ENCODE assay signal across 14 cellular contexts in the genomic region with DNA sequence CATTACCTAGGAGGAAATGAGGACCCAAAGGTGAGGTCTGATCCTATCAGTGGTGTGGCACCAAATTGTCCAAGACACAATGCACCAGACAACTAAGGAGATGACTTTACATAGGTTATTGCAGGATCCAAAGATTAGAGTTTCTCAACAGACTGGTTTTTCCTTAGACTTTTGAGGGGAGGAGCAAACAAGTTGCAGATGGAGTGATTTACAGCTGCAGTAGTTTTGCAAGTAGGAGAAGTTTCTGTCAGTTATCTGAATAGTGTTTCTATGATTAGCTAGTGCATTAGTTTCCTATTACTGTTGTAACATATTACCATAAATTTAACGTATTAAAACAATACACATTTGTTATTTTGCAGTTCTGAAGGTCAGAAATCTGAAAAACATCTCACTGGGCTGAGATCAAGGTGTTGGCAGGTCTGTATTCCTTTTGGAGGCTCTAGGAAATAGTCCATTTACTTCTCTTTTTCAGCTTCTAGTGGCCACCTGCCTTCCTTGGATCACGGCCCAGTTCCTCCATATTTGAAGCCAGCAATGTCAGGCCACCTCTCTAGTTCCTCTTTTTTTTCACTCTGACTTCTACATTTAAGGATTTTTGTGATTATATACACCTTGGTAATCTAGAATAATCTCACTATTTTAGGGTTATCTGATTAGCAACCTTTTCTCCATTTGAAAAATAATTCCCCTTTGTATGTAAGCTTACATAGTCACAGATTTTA.
"Had no signal": no experiment of that assay in that cellular context is flagged by ENCODE, and none has a peak within 500 bp of the region (broad histone marks: within the 10 kb centered on the region; RNA-seq: fewer than 3 reads in every experiment).

No MANE protein-coding gene starts in this region.

- ATAC-seq: activated CD8-positive, alpha-beta T cell treated with anti-CD3 and anti-CD28 coated beads, Interleukin-2, amount 10 ng/mL, durations not matched to agents 7 days and 5 days; activated naive CD8-positive, alpha-beta T cell treated with anti-CD3 and anti-CD28 coated beads, Interleukin-2, amount 50 U/mL, for 24 hours; gastroesophageal sphincter; lower lobe of right lung; pancreas; stimulated activated naive CD8-positive, alpha-beta T cell treated with anti-CD3 and anti-CD28 coated beads, Interleukin-15, amount 100 ng/mL, for 72 hours had no signal

- DNase-seq: activated CD4-positive, alpha-beta T cell treated with anti-CD3 and anti-CD28 coated beads for 4 hours; activated CD8-positive, alpha-beta memory T cell treated with anti-CD3 and anti-CD28 coated beads, Interleukin-2, amount 50 U/mL, for 48 hours; activated CD8-positive, alpha-beta T cell treated with anti-CD3 and anti-CD28 coated beads, Interleukin-2, amount 10 ng/mL, durations not matched to agents 7 days and 5 days; activated naive CD4-positive, alpha-beta T cell; activated naive CD8-positive, alpha-beta T cell treated with anti-CD3 and anti-CD28 coated beads, Interleukin-2, amount 50 U/mL, for 24 hours; effector CD8-positive, alpha-beta T cell; lower lobe of right lung; naive B cell; pancreas; retina; stimulated activated CD4-positive, alpha-beta T cell treated with anti-CD3 and anti-CD28 coated beads, Interleukin-4, amount 100 ng/mL, for 1 hour; stimulated activated naive CD8-positive, alpha-beta T cell treated with anti-CD3 and anti-CD28 coated beads, Interleukin-15, amount 100 ng/mL, for 72 hours; testis had no signal
